Comparison of ENCODE assay signal across 7 cellular contexts in the genomic region with DNA sequence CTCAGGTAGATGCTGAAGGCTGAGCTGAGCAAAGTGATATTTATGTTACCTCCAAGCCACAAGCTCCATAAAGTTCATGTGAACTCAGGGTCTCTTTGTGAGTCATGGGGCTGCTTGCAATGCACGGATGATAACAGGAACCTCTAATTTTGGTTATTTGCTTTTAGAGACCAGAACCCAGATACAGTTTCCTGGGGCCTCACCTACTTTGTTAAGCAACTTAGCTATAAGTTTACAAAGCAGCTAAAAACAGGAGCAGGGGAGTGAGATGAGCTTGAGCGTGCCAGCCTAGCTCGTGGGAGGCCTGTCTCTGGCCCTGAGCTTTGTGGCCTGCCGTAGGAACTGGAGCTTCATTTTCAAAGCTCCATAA. TPM values are rescaled to one million over a fixed set of nuclear protein-coding genes. Genes with fewer than 3 reads are reported as not detected.
A peak's percentile ranks its signal among the peaks of the same experiment; 100 is the strongest.
DNase-seq lines count a peak whose midpoint lies in the region; ATAC-seq, FAIRE-seq and TF ChIP-seq lines count a peak whose summit lies in the region.

No MANE protein-coding gene starts in this region.

- TF ChIP-seq CTCF in cardiac muscle cell (IDR thresholded peaks at IDR 0.05; ENCODE audit: low read depth, low read length), result no peak

- peaks cover 31% of the 10 kb centered on the region for H3K4me1 ChIP-seq in cardiac muscle cell (ENCODE audit: low read depth)

- H3K27me3 Mint-ChIP-seq in activated CD4-positive, alpha-beta memory T cell treated with anti-CD3 and anti-CD28 coated beads, Interleukin-2, amount 10 ng/mL, durations not matched to agents 7 days and 5 days, result no peaks in the 10 kb centered on the region

- no peaks in the 10 kb centered on the region for H3K9me3 ChIP-seq in cardiac muscle cell (ENCODE audit: low read depth)

- H3K4me1 Mint-ChIP-seq in activated CD4-positive, alpha-beta memory T cell treated with anti-CD3 and anti-CD28 coated beads, Interleukin-2, amount 10 ng/mL, durations not matched to agents 7 days and 5 days, result peaks cover 71% of the 10 kb centered on the region

- no peaks in the 10 kb centered on the region for H3K9me3 Mint-ChIP-seq in activated CD4-positive, alpha-beta memory T cell treated with anti-CD3 and anti-CD28 coated beads, Interleukin-2, amount 10 ng/mL, durations not matched to agents 7 days and 5 days

- no peaks in the 10 kb centered on the region for H3K27me3 ChIP-seq in cardiac muscle cell

- H3K4me3 Mint-ChIP-seq in activated CD4-positive, alpha-beta memory T cell treated with anti-CD3 and anti-CD28 coated beads, Interleukin-2, amount 10 ng/mL, durations not matched to agents 7 days and 5 days, result no peak overlapping the region

- CTCF ChIA-PET in activated CD4-positive, alpha-beta memory T cell treated with anti-CD3 and anti-CD28 coated beads, Interleukin-2, amount 10 ng/mL, durations not matched to agents 7 days and 5 days (lab: Charles Lee), result interaction anchor here (0.6 to 2.6 kb wide), 16 partner anchors 9 to 195 kb away, joined by 3 to 20 read pairs (median 4); partner anchors contain the start of genes CCDC134, MEI1, SREBF2 and TNFRSF13C

- H3K27ac Mint-ChIP-seq in activated CD4-positive, alpha-beta memory T cell treated with anti-CD3 and anti-CD28 coated beads, Interleukin-2, amount 10 ng/mL, durations not matched to agents 7 days and 5 days, result peak overlapping the region; percentile 77

- H3K36me3 ChIP-seq in cardiac muscle cell, result peaks cover 8% of the 10 kb centered on the region

- H3K36me3 Mint-ChIP-seq in activated CD4-positive, alpha-beta memory T cell treated with anti-CD3 and anti-CD28 coated beads, Interleukin-2, amount 10 ng/mL, durations not matched to agents 7 days and 5 days (ENCODE audit: low read depth), result peaks cover 37% of the 10 kb centered on the region

- DNase-seq in activated CD4-positive, alpha-beta memory T cell treated with anti-CD3 and anti-CD28 coated beads, Interleukin-2, amount 10 ng/mL, durations not matched to agents 7 days and 5 days, result peak; percentile 39
- DNase-seq in cardiac muscle cell (ENCODE audit: low read depth in 1 of 2, low spot score in 1 of 2) (peak in 1 of 2 donors; percentile 32), RCC 7860 (ENCODE audit: low spot score) (no peak), NCI-H345 (lab: John Stamatoyannopoulos, UW) (no peak)
- peak; percentile 22 to 34 for DNase-seq in stimulated activated CD8-positive, alpha-beta memory T cell treated with anti-CD3 and anti-CD28 coated beads, Interleukin-15, amount 100 ng/mL, for 48 hours (ENCODE audit: low read depth in 2 of 2)

- peak; percentile 47 for ATAC-seq in GM19452 (IDR thresholded peaks at IDR 0.05; ENCODE audit: unreplicated experiment)
- ATAC-seq in HG03354 (IDR thresholded peaks at IDR 0.05; ENCODE audit: poor library complexity, severe bottlenecking, unreplicated experiment), result peak; percentile 43

- FAIRE-seq in RCC 7860 (lab: Jason Lieb, UNC), result no peak

- POLR2A ChIA-PET in activated CD4-positive, alpha-beta memory T cell treated with anti-CD3 and anti-CD28 coated beads, Interleukin-2, amount 10 ng/mL, durations not matched to agents 7 days and 5 days (lab: Charles Lee), result interaction anchor here (0.7 to 2.5 kb wide), 20 partner anchors 10 to 243 kb away, joined by 3 to 37 read pairs (median 4); partner anchors contain the start of genes CCDC134, CENPM, SNU13 and SREBF2

- H3K4me3 ChIP-seq in cardiac muscle cell, result no peak overlapping the region

- H3K27ac ChIP-seq in cardiac muscle cell, result peak overlapping the region; percentile 80

RNA-seq across cellular contexts. Expression of gene SREBF2, which starts 29.2 kb away (rescaled TPM):
- total RNA-seq in activated CD4-positive, alpha-beta memory T cell treated with anti-CD3 and anti-CD28 coated beads, Interleukin-2, amount 10 ng/mL, durations not matched to agents 7 days and 5 days, result 100 to 1,000 TPM; 150 to 157 TPM
- total RNA-seq in cardiac muscle cell, result 259 and 273 TPM in 2 replicates
- 225 and 238 TPM in 2 replicates for polyA plus RNA-seq in cardiac muscle cell

RNA-seq across cellular contexts. Expression of gene SHISA8, which starts 52.7 kb away (rescaled TPM):
- total RNA-seq in activated CD4-positive, alpha-beta memory T cell treated with anti-CD3 and anti-CD28 coated beads, Interleukin-2, amount 10 ng/mL, durations not matched to agents 7 days and 5 days, result not detected
- total RNA-seq in cardiac muscle cell, result not detected in 2 replicates
- 0.16 TPM in 1 of 2 replicates, not detected in the other for polyA plus RNA-seq in cardiac muscle cell

Comparison
In these comparisons a context has a peak if more than half of its experiments do, and no peak if none do; other contexts are left out.
1. DNase-seq: peak in activated CD4-positive, alpha-beta memory T cell treated with anti-CD3 and anti-CD28 coated beads, Interleukin-2, amount 10 ng/mL, durations not matched to agents 7 days and 5 days (single experiment) and stimulated activated CD8-positive, alpha-beta memory T cell treated with anti-CD3 and anti-CD28 coated beads, Interleukin-15, amount 100 ng/mL, for 48 hours (2 of 2); none in RCC 7860 (single experiment) and NCI-H345 (single experiment).